In genomic region chr12:11834925-11835324, GRCh38 we compare ENCODE assay signal across 19 cellular contexts.
A peak's percentile ranks its signal among the peaks of the same experiment; 100 is the strongest.
DNase-seq lines count a peak whose midpoint lies in the region; ATAC-seq and TF ChIP-seq lines count a peak whose summit lies in the region.
"Had no signal": no experiment of that assay in that cellular context is flagged by ENCODE, and none has a peak within 500 bp of the region (broad histone marks: within the 10 kb centered on the region; RNA-seq: fewer than 3 reads in every experiment).

No MANE protein-coding gene starts in this region.

- H3K27ac Mint-ChIP-seq in activated CD4-positive, alpha-beta T cell treated with anti-CD3 and anti-CD28 coated beads for 36 hours, result peak overlapping the region; percentile 95
- no peak overlapping the region for H3K27ac Mint-ChIP-seq in immature natural killer cell
- H3K27ac Mint-ChIP-seq: CD4-positive, alpha-beta T cell; neural progenitor cell had no signal

- H3K9me3 Mint-ChIP-seq in activated CD4-positive, alpha-beta T cell treated with anti-CD3 and anti-CD28 coated beads for 36 hours (ENCODE audit: low read depth), result peaks cover 2% of the 10 kb centered on the region
- H3K9me3 Mint-ChIP-seq in immature natural killer cell, result no peaks in the 10 kb centered on the region
- H3K9me3 Mint-ChIP-seq: CD4-positive, alpha-beta T cell; neural progenitor cell had no signal

- H3K4me1 ChIP-seq in GM23248 (ENCODE audit: insufficient read depth) (peaks cover 28% of the 10 kb centered on the region), ascending aorta (peaks cover 17 to 93% of the 10 kb centered on the region in 2 donors), sigmoid colon (peaks cover 0 to 89% (median 71%) of the 10 kb centered on the region in 4 donors)

- no peak for DNase-seq in activated CD4-positive, alpha-beta T cell treated with anti-CD3 and anti-CD28 coated beads for 36 hours
- no peak for DNase-seq in activated CD4-positive, alpha-beta T cell treated with anti-CD3 and anti-CD28 coated beads, Interleukin-2, amount 50 U/mL, for 48 hours
- DNase-seq in GM23248 (peak; percentile 52), ascending aorta (ENCODE audit: low spot score in 2 of 2) (peak in 1 of 2 donors; percentile 9), sigmoid colon (no peak), immature natural killer cell (no peak), H4 (ENCODE audit: low spot score) (no peak), NCI-H82 treated with DMSO at 0.1 percent for 48 hours (lab: John Stamatoyannopoulos, UW; ENCODE audit: unreplicated experiment) (no peak)
- DNase-seq: CD4-positive, alpha-beta T cell; DND-41; foreskin keratinocyte; lower lobe of right lung; NCI-H1694; stimulated activated CD4-positive, alpha-beta T cell treated with anti-CD3 and anti-CD28 coated beads, Interleukin-4, amount 100 ng/mL, for 1 hour; stimulated activated CD8-positive, alpha-beta memory T cell treated with anti-CD3 and anti-CD28 coated beads, Interleukin-4, amount 100 ng/mL, for 48 hours; trophoblast cell had no signal

- no peak for ATAC-seq in activated CD4-positive, alpha-beta T cell treated with anti-CD3 and anti-CD28 coated beads for 36 hours
- ATAC-seq: foreskin keratinocyte, SK-N-SH treated with all-trans-retinoic acid at 6 μM for 48 hours had no signal

- H3K27me3 Mint-ChIP-seq in activated CD4-positive, alpha-beta T cell treated with anti-CD3 and anti-CD28 coated beads for 36 hours, result no peaks in the 10 kb centered on the region
- H3K27me3 Mint-ChIP-seq in immature natural killer cell (ENCODE audit: low read depth in 3 of 3), result peaks cover 0 to 6% (median 0%) of the 10 kb centered on the region in 3 donors
- H3K27me3 Mint-ChIP-seq: activated naive CD8-positive, alpha-beta T cell; CD4-positive, alpha-beta T cell had no signal

- no peak for TF ChIP-seq POLR2A in sigmoid colon (IDR thresholded peaks at IDR 0.05)

- H3F3A ChIP-seq in GM23248 (ENCODE audit: insufficient read depth), result peaks cover 27% of the 10 kb centered on the region

- H4K20me1 ChIP-seq in GM23248 (ENCODE audit: insufficient read depth), result no peaks in the 10 kb centered on the region

- H3K9me3 ChIP-seq in GM23248 (ENCODE audit: low read depth) (no peaks in the 10 kb centered on the region), ascending aorta (no peaks in the 10 kb centered on the region), sigmoid colon (no peaks in the 10 kb centered on the region)
- H3K9me3 ChIP-seq: lower lobe of right lung had no signal

- no peak for TF ChIP-seq EP300 in sigmoid colon (IDR thresholded peaks at IDR 0.05)

- intact Hi-C loops in activated CD4-positive, alpha-beta T cell treated with anti-CD3 and anti-CD28 coated beads for 36 hours (cut with DNase I, micrococcal nuclease), result loop anchor here (2.0 to 5.0 kb wide), 5 partner anchors 62 to 253 kb away; no protein-coding TSS in a partner anchor
- intact Hi-C loops in ascending aorta (cut with DNase I), result loop anchor here (5.0 to 10.0 kb wide), 4 partner anchors 38 to 200 kb away; no protein-coding TSS in a partner anchor
- intact Hi-C loops in sigmoid colon (cut with DNase I), result no loop called here

- H3K27me3 ChIP-seq in GM23248 (replicated peaks; ENCODE audit: insufficient read depth), result no peaks in the 10 kb centered on the region
- H3K27me3 ChIP-seq in ascending aorta, result no peaks in the 10 kb centered on the region
- no peaks in the 10 kb centered on the region for H3K27me3 ChIP-seq in sigmoid colon
- H3K27me3 ChIP-seq: foreskin keratinocyte, neural progenitor cell had no signal

- 67 to 71% methylated on average over 3 of the region's 3 CpGs for WGBS in GM23248 (ENCODE audit: low coverage in 1 of 2, low lambda C conversion rate in 2 of 2, missing lambda C conversion rate in 2 of 2), 2 experiments
- 74 to 79% methylated on average over 3 of the region's 3 CpGs for WGBS in sigmoid colon, 2 donors

- H3K27ac ChIP-seq in GM23248 (peak overlapping the region; percentile 72), ascending aorta (peak overlapping the region; percentile 8 to 25), sigmoid colon (peak overlapping the region; percentile 3 to 80 (median 68))
- H3K27ac ChIP-seq: foreskin keratinocyte, lower lobe of right lung, neural progenitor cell had no signal

- H3K4me2 ChIP-seq in GM23248 (ENCODE audit: unreplicated experiment), result peak overlapping the region; percentile 64
- H3K4me2 ChIP-seq: neural progenitor cell had no signal

- H3K4me3 Mint-ChIP-seq in activated CD4-positive, alpha-beta T cell treated with anti-CD3 and anti-CD28 coated beads for 36 hours, result no peak overlapping the region
- no peak overlapping the region for H3K4me3 Mint-ChIP-seq in immature natural killer cell
- H3K4me3 Mint-ChIP-seq: activated naive CD8-positive, alpha-beta T cell; CD4-positive, alpha-beta T cell; neural progenitor cell had no signal

- H3K4me1 Mint-ChIP-seq in activated CD4-positive, alpha-beta T cell treated with anti-CD3 and anti-CD28 coated beads for 36 hours, result peaks cover 77% of the 10 kb centered on the region
- H3K4me1 Mint-ChIP-seq in immature natural killer cell, result peaks cover 4 to 6% of the 10 kb centered on the region in 2 donors

- H3K36me3 ChIP-seq in GM23248 (ENCODE audit: low read depth), result no peaks in the 10 kb centered on the region
- peaks cover under 1 to 2% of the 10 kb centered on the region in 2 donors for H3K36me3 ChIP-seq in ascending aorta
- peaks cover 0 to 3% (median 0%) of the 10 kb centered on the region in 4 donors for H3K36me3 ChIP-seq in sigmoid colon
- H3K36me3 ChIP-seq: lower lobe of right lung, neural progenitor cell had no signal

- CTCF ChIA-PET in activated CD4-positive, alpha-beta T cell treated with anti-CD3 and anti-CD28 coated beads for 36 hours (lab: Charles Lee), result interaction anchor here (0.7 kb wide), 1 partner anchor 198 kb away, joined by 3 read pairs; no protein-coding TSS in a partner anchor

- no peaks in the 10 kb centered on the region for H3K9me2 ChIP-seq in GM23248 (ENCODE audit: insufficient read depth)

- POLR2A ChIA-PET in activated CD4-positive, alpha-beta T cell treated with anti-CD3 and anti-CD28 coated beads for 36 hours (lab: Charles Lee), result interaction anchor here (0.5 to 1.3 kb wide), 4 partner anchors 63 to 523 kb away, joined by 3 to 5 read pairs (median 3); no protein-coding TSS in a partner anchor

- H2AFZ ChIP-seq in GM23248, result no peak overlapping the region
- H2AFZ ChIP-seq: neural progenitor cell had no signal

- H3K9ac ChIP-seq in GM23248, result 0 out of 2 replicates have a peak overlapping the region, but pooled peaks have one; percentile 16
- H3K9ac ChIP-seq: neural progenitor cell had no signal

- no peak overlapping the region for H3K4me3 ChIP-seq in GM23248
- H3K4me3 ChIP-seq in ascending aorta, result no peak overlapping the region
- no peak overlapping the region for H3K4me3 ChIP-seq in sigmoid colon
- H3K4me3 ChIP-seq: lower lobe of right lung, neural progenitor cell had no signal

- H3K36me3 Mint-ChIP-seq in activated CD4-positive, alpha-beta T cell treated with anti-CD3 and anti-CD28 coated beads for 36 hours (ENCODE audit: low read depth), result peaks cover 39% of the 10 kb centered on the region
- H3K36me3 Mint-ChIP-seq in immature natural killer cell, result peaks cover 8 to 13% (median 8%) of the 10 kb centered on the region in 3 donors

- in situ Hi-C loops in GM23248 (cut with MboI), result no loop called here

- TF ChIP-seq CTCF in ascending aorta (IDR thresholded peaks at IDR 0.05), result no peak
- TF ChIP-seq CTCF in sigmoid colon (IDR thresholded peaks at IDR 0.05), result no peak

- H3K79me2 ChIP-seq in GM23248 (ENCODE audit: insufficient read depth), result peaks cover 39% of the 10 kb centered on the region

Comparison
In these comparisons a context has a peak if more than half of its experiments do, and no peak if none do; other contexts are left out.
1. H3K27ac ChIP-seq: peak in every context shown above with its lines; median percentile 72 in GM23248; 68 in sigmoid colon; 16 in ascending aorta.